Comparison of ENCODE assay signal across 8 cellular contexts in genomic region chr7:77199008-77199966, GRCh38. TPM values are rescaled to one million over a fixed set of nuclear protein-coding genes. Genes with fewer than 3 reads are reported as not detected.
DNase-seq lines count a peak whose midpoint lies in the region; ATAC-seq and TF ChIP-seq lines count a peak whose summit lies in the region.

TSS of gene FGL2 (minus strand) at chr7:77199819. CDS start at chr7:77199793, 26 bp downstream.

- intact Hi-C loops in CD4-positive, alpha-beta T cell (cut with DNase I, micrococcal nuclease), result loop anchor here in 1 of 2 experiments (10.0 kb wide), 1 partner anchor 236 kb away; no protein-coding TSS in a partner anchor

- H3K27me3 Mint-ChIP-seq in CD4-positive, alpha-beta T cell, result no peaks in the 10 kb centered on the region
- peaks cover 17% of the 10 kb centered on the region for H3K27me3 Mint-ChIP-seq in nephron progenitor cell (ENCODE audit: low read depth, poor library complexity)
- peaks cover 9% of the 10 kb centered on the region for H3K27me3 Mint-ChIP-seq in progenitor cell of endocrine pancreas

- peak; percentile 89 for ATAC-seq in CD4-positive, alpha-beta T cell (ENCODE audit: poor library complexity)
- no peak for ATAC-seq in HG03378 (IDR thresholded peaks at IDR 0.05; ENCODE audit: unreplicated experiment)

- no peaks in the 10 kb centered on the region for H3K36me3 Mint-ChIP-seq in CD4-positive, alpha-beta T cell (ENCODE audit: low read depth)
- no peaks in the 10 kb centered on the region for H3K36me3 Mint-ChIP-seq in nephron progenitor cell (ENCODE audit: low read depth)
- H3K36me3 Mint-ChIP-seq in progenitor cell of endocrine pancreas (ENCODE audit: insufficient read depth), result no peaks in the 10 kb centered on the region

- peak within 1 kb of the TSS; percentile 14 for H3K27ac ChIP-seq in CD4-positive, alpha-beta T cell (ENCODE audit: low read depth, low read length)
- H3K27ac ChIP-seq in urinary bladder (ENCODE audit: low read depth), result peak within 1 kb of the TSS; percentile 39

- H3K4me3 Mint-ChIP-seq in CD4-positive, alpha-beta T cell, result peak within 1 kb of the TSS; percentile 83
- H3K4me3 Mint-ChIP-seq in nephron progenitor cell, result peak within 1 kb of the TSS; percentile 68
- H3K4me3 Mint-ChIP-seq in progenitor cell of endocrine pancreas (ENCODE audit: low read depth), result no peak within 1 kb of the TSS

- POLR2A ChIA-PET in CD4-positive, alpha-beta T cell (lab: Charles Lee), result interaction anchor here (1.2 to 2.0 kb wide), 3 partner anchors 10 to 77 kb away, joined by 4 to 6 read pairs (median 4); partner anchors contain the start of gene CCDC146

- DNase-seq in CD4-positive, alpha-beta T cell, result peak; percentile 8 to 41 (median 18)
- DNase-seq in M059J (ENCODE audit: low read depth) (peak; percentile 10), activated T-cell treated with anti-CD3 and anti-CD28 coated beads for 24 hours (ENCODE audit: low read depth) (peak; percentile 6), fibroblast of pulmonary artery (ENCODE audit: low read depth) (peak; percentile 85), nephron progenitor cell (peak; percentile 26), progenitor cell of endocrine pancreas (ENCODE audit: low spot score, unreplicated experiment) (no peak)

- CTCF ChIA-PET in CD4-positive, alpha-beta T cell (lab: Charles Lee), result interaction anchor here (1.5 to 2.2 kb wide), 2 partner anchors 45 to 48 kb away, joined by 3 to 5 read pairs; no protein-coding TSS in a partner anchor

- H3K4me3 ChIP-seq in fibroblast of pulmonary artery (replicated peaks; ENCODE audit: low read depth, low read length), result peak within 1 kb of the TSS; percentile 51
- H3K4me3 ChIP-seq in urinary bladder (ENCODE audit: low read depth, low read length), result peak within 1 kb of the TSS; percentile 57

- TF ChIP-seq CTCF in CD4-positive, alpha-beta T cell (IDR thresholded peaks at IDR 0.05), result no peak
- TF ChIP-seq CTCF in fibroblast of pulmonary artery (IDR thresholded peaks at IDR 0.05; ENCODE audit: low read length, missing control alignments), result no peak
- TF ChIP-seq CTCF in nephron progenitor cell (IDR thresholded peaks at IDR 0.05), result no peak
- TF ChIP-seq CTCF in progenitor cell of endocrine pancreas (IDR thresholded peaks at IDR 0.05; ENCODE audit: unreplicated experiment), result no peak

- no peaks in the 10 kb centered on the region for H3K27me3 ChIP-seq in CD4-positive, alpha-beta T cell (ENCODE audit: control insufficient read depth, insufficient read depth, low read length)

- WGBS in urinary bladder, result 2% methylated on average over 15 of the region's 15 CpGs

- no peaks in the 10 kb centered on the region for H3K9me3 Mint-ChIP-seq in CD4-positive, alpha-beta T cell
- H3K9me3 Mint-ChIP-seq in nephron progenitor cell, result no peaks in the 10 kb centered on the region
- no peaks in the 10 kb centered on the region for H3K9me3 Mint-ChIP-seq in progenitor cell of endocrine pancreas (ENCODE audit: low read depth)

- no peaks in the 10 kb centered on the region for H3K36me3 ChIP-seq in urinary bladder (ENCODE audit: insufficient read depth)

- no peaks in the 10 kb centered on the region for H3K9me3 ChIP-seq in CD4-positive, alpha-beta T cell (ENCODE audit: control insufficient read depth, low read length)

- H3K27ac Mint-ChIP-seq in CD4-positive, alpha-beta T cell, result peak within 1 kb of the TSS; percentile 67
- no peak within 1 kb of the TSS for H3K27ac Mint-ChIP-seq in nephron progenitor cell
- H3K27ac Mint-ChIP-seq in progenitor cell of endocrine pancreas, result no peak within 1 kb of the TSS

- H3K4me1 Mint-ChIP-seq in CD4-positive, alpha-beta T cell (ENCODE audit: low read depth), result peaks cover 36% of the 10 kb centered on the region
- H3K4me1 Mint-ChIP-seq in nephron progenitor cell (peaks cover 7% of the 10 kb centered on the region), progenitor cell of endocrine pancreas (ENCODE audit: low read depth) (peaks cover 10% of the 10 kb centered on the region)

- H3K4me1 ChIP-seq in urinary bladder (ENCODE audit: insufficient read depth), result no peaks in the 10 kb centered on the region

RNA-seq across cellular contexts. Expression of gene FGL2, which starts in this region (rescaled TPM):
- 1 to 10 TPM; 1.5 to 1.6 TPM for total RNA-seq in CD4-positive, alpha-beta T cell
- total RNA-seq in M059J (2014; rRNA removed; shearing (Covaris generic)), result 0.34 TPM in 1 of 2 replicates, not detected in the other
- total RNA-seq in urinary bladder, result 222 TPM
- 106 TPM for polyA plus RNA-seq in urinary bladder
- not detected in 2 replicates for total RNA-seq in progenitor cell of endocrine pancreas

Comparison
In these comparisons a context has a peak if more than half of its experiments do, and no peak if none do; other contexts are left out.
1. RNA of gene FGL2 (total RNA-seq): 222 TPM in urinary bladder (single experiment); 1.5 to 1.6 TPM in CD4-positive, alpha-beta T cell, 0.34 TPM in M059J and not detected in progenitor cell of endocrine pancreas; every median in the first group is over 10 times any median in the second.
2. Peak in DNase-seq in M059J; RNA of the gene not detected or under 1 TPM.